Comparison of ENCODE assay signal across 4 cellular contexts in the genomic region with DNA sequence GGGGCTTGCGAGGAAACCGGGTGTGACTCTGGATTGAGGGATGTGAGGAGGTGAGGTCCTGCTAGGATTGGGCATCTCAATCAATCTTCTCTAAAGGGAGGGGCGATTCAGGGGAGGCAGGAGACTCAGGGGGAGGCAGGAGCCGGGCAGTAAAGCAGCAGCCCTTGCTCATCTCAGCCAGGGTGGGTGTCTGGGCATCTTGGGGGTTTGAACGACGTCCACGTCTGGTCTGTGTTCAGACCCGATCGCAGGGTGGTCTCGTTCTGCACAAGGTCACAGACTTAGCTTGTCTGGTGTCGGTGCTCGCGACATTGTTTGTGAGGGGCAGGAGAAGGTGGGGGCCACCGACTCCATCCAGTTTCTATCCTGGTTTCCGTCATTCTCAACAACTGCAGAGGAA.
"Had no signal": no experiment of that assay in that cellular context is flagged by ENCODE, and none has a peak within 500 bp of the region (broad histone marks: within the 10 kb centered on the region; RNA-seq: fewer than 3 reads in every experiment).

No MANE protein-coding gene starts in this region.

- ATAC-seq: HepG2, K562 had no signal

- H3K27ac ChIP-seq: HL-60 had no signal

- H3K4me3 ChIP-seq: K562 had no signal

- DNase-seq: IMR-90 had no signal
